In the genomic region with DNA sequence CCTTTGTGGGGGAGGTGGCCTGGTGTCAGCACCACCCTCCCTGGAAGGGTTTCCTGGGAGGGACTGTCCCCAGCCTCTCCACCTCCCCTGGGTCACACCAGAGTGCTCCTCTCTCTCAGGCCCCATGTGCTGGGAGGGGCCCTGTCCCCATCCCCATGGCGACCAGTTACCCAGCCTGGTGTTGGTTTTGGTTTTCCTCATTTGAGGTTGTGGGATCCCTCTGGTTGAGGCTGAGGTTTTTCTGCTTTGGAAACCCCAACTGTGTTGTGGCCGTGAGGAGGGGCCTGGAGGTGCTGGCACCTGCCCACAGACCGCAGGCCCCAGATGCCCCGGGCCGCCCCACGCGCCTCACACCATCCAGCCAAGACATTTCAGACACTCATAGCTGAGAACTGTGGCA, we compare ENCODE assay signal across 8 cellular contexts.
DNase-seq lines count a peak whose midpoint lies in the region; ATAC-seq and TF ChIP-seq lines count a peak whose summit lies in the region.

No MANE protein-coding gene starts in this region.

- no peak overlapping the region for H3K27ac ChIP-seq in WERI-Rb-1

- H3K27me3 ChIP-seq in WERI-Rb-1 (ENCODE audit: insufficient read depth, low read depth, severe bottlenecking) = no peaks in the 10 kb centered on the region

- ATAC-seq in GM21360 (IDR thresholded peaks at IDR 0.05; ENCODE audit: unreplicated experiment) (peak; percentile 60), HG03571 (IDR thresholded peaks at IDR 0.05; ENCODE audit: unreplicated experiment) (peak; percentile 71)
- peak; percentile 59 for ATAC-seq in activated T-helper 17 cell treated with anti-CD3 and anti-CD28 coated beads, Interleukin-2, amount 50 U/mL, for 72 hours (replicated peaks)

- no peaks in the 10 kb centered on the region for H3K9me3 Mint-ChIP-seq in activated T-helper 17 cell treated with anti-CD3 and anti-CD28 coated beads, Interleukin-2, amount 50 U/mL, for 72 hours

- peak overlapping the region; percentile 23 for H3K27ac Mint-ChIP-seq in activated T-helper 17 cell treated with anti-CD3 and anti-CD28 coated beads, Interleukin-2, amount 50 U/mL, for 72 hours

- peak; percentile 76 for DNase-seq in GDM1 (lab: John Stamatoyannopoulos, UW)
- DNase-seq in stimulated activated CD8-positive, alpha-beta memory T cell treated with anti-CD3 and anti-CD28 coated beads, Interleukin-4, amount 100 ng/mL, for 48 hours = peak; percentile 84
- no peak for DNase-seq in WERI-Rb-1
- no peak for DNase-seq in SIG-M5 (lab: John Stamatoyannopoulos, UW)
- DNase-seq in superior temporal gyrus (ENCODE audit: extremely low spot score) = no peak

- H3K36me3 ChIP-seq in WERI-Rb-1 = no peaks in the 10 kb centered on the region

- peaks cover 29% of the 10 kb centered on the region for H3K4me1 Mint-ChIP-seq in activated T-helper 17 cell treated with anti-CD3 and anti-CD28 coated beads, Interleukin-2, amount 50 U/mL, for 72 hours

- peaks cover 15% of the 10 kb centered on the region for H3K27me3 Mint-ChIP-seq in activated T-helper 17 cell treated with anti-CD3 and anti-CD28 coated beads, Interleukin-2, amount 50 U/mL, for 72 hours

- peak overlapping the region; percentile 65 for H3K4me3 Mint-ChIP-seq in activated T-helper 17 cell treated with anti-CD3 and anti-CD28 coated beads, Interleukin-2, amount 50 U/mL, for 72 hours

- H3K9me3 ChIP-seq in WERI-Rb-1 (ENCODE audit: severe bottlenecking) = no peaks in the 10 kb centered on the region

- TF ChIP-seq CTCF in WERI-Rb-1 (IDR thresholded peaks at IDR 0.05; ENCODE audit: low read depth, low read length) = no peak

- H3K4me3 ChIP-seq in WERI-Rb-1 (ENCODE audit: low read depth, low read length) = no peak overlapping the region

- peaks cover 20% of the 10 kb centered on the region for H3K36me3 Mint-ChIP-seq in activated T-helper 17 cell treated with anti-CD3 and anti-CD28 coated beads, Interleukin-2, amount 50 U/mL, for 72 hours (ENCODE audit: low read depth)

Comparison
In these comparisons a context has a peak if more than half of its experiments do, and no peak if none do; other contexts are left out.
1. DNase-seq: peak in GDM1 (single experiment) and stimulated activated CD8-positive, alpha-beta memory T cell treated with anti-CD3 and anti-CD28 coated beads, Interleukin-4, amount 100 ng/mL, for 48 hours (single experiment); none in WERI-Rb-1 (single experiment), SIG-M5 (single experiment) and superior temporal gyrus (single experiment).
2. Peak in every context shown above with its lines, with median percentiles within 50 percentile points of each other: ATAC-seq.